8 cellular contexts compared by ENCODE assay signal in the genomic region with DNA sequence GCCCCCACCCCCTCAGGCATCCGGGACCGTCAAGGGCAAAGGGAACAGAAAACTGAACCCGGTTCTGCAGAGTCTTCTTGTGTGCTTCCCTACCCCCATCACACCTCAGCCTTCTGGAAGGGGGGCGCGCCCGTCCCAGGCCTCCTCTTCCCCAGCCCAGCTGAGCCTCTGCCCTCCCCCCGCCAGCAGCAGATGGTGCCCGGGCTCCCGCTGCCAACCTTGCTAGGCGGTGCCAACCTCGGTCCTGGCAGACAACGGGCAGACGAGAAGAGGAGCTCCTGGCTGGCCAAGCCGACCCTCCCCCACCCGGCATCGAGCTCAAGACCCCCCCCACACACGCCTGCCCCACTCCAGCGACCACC. TPM values are rescaled to one million over a fixed set of nuclear protein-coding genes. Genes with fewer than 3 reads are reported as not detected.
DNase-seq lines count a peak whose midpoint lies in the region; ATAC-seq and TF ChIP-seq lines count a peak whose summit lies in the region.

No MANE protein-coding gene starts in this region.

- no peak overlapping the region for H3K27ac ChIP-seq in vagina

- no peak overlapping the region for H3K27ac Mint-ChIP-seq in activated naive CD8-positive, alpha-beta T cell
- no peak overlapping the region for H3K27ac Mint-ChIP-seq in activated naive CD8-positive, alpha-beta T cell treated with anti-CD3 and anti-CD28 coated beads for 36 hours
- no peak overlapping the region for H3K27ac Mint-ChIP-seq in T-cell

- no peaks in the 10 kb centered on the region for H3K36me3 ChIP-seq in vagina

- ATAC-seq in T-cell (replicated peaks in 1 of 4) (no peak), left colon (peak; percentile 13), GM19351 (IDR thresholded peaks at IDR 0.05; ENCODE audit: unreplicated experiment) (no peak), HG03108 (IDR thresholded peaks at IDR 0.05; ENCODE audit: unreplicated experiment) (no peak)

- H3K9me3 ChIP-seq in vagina, result no peaks in the 10 kb centered on the region

- H3K36me3 Mint-ChIP-seq in activated naive CD8-positive, alpha-beta T cell, result peaks cover 2% of the 10 kb centered on the region
- peaks cover 4% of the 10 kb centered on the region for H3K36me3 Mint-ChIP-seq in activated naive CD8-positive, alpha-beta T cell treated with anti-CD3 and anti-CD28 coated beads for 36 hours
- peaks cover 4% of the 10 kb centered on the region for H3K36me3 Mint-ChIP-seq in T-cell

- H3K4me3 Mint-ChIP-seq in activated naive CD8-positive, alpha-beta T cell, result peak overlapping the region; percentile 91
- no peak overlapping the region for H3K4me3 Mint-ChIP-seq in activated naive CD8-positive, alpha-beta T cell treated with anti-CD3 and anti-CD28 coated beads for 36 hours
- H3K4me3 Mint-ChIP-seq in T-cell, result peak overlapping the region; percentile 46 to 95 (median 58)

- TF ChIP-seq CTCF in vagina (IDR thresholded peaks at IDR 0.05) (no peak), GM20000 (IDR thresholded peaks at IDR 0.05; ENCODE audit: extremely low read depth, missing control alignments) (no peak)

- intact Hi-C loops in left colon (cut with DNase I, micrococcal nuclease) (no loop called here), vagina (cut with DNase I) (loop anchor here (5.0 kb wide), 1 partner anchor 35 kb away; no protein-coding TSS in a partner anchor)

- peaks cover 22% of the 10 kb centered on the region for H3K27me3 Mint-ChIP-seq in activated naive CD8-positive, alpha-beta T cell
- peaks cover 67% of the 10 kb centered on the region for H3K27me3 Mint-ChIP-seq in activated naive CD8-positive, alpha-beta T cell treated with anti-CD3 and anti-CD28 coated beads for 36 hours
- H3K27me3 Mint-ChIP-seq in T-cell, result peaks cover 28 to 59% of the 10 kb centered on the region in 2 donors

- H3K4me1 Mint-ChIP-seq in activated naive CD8-positive, alpha-beta T cell (ENCODE audit: low read depth), result peaks cover 54% of the 10 kb centered on the region
- H3K4me1 Mint-ChIP-seq in activated naive CD8-positive, alpha-beta T cell treated with anti-CD3 and anti-CD28 coated beads for 36 hours, result peaks cover 47% of the 10 kb centered on the region
- peaks cover 59 to 67% (median 60%) of the 10 kb centered on the region in 3 donors for H3K4me1 Mint-ChIP-seq in T-cell

- CTCF ChIA-PET in T-cell (lab: Charles Lee), result interaction anchor here (0.6 to 8.2 kb wide), 20 partner anchors 9 to 688 kb away, joined by 3 to 66 read pairs (median 4); a partner anchor contains a TSS

- H3K4me1 ChIP-seq in vagina, result peaks cover 66% of the 10 kb centered on the region

- TF ChIP-seq POLR2A in vagina (IDR thresholded peaks at IDR 0.05), result no peak

- H3K4me3 ChIP-seq in vagina, result peak overlapping the region; percentile 20 to 22

- peaks cover 15% of the 10 kb centered on the region for H3K27me3 ChIP-seq in vagina

- DNase-seq in activated naive CD8-positive, alpha-beta T cell treated with anti-CD3 and anti-CD28 coated beads for 36 hours, result no peak
- DNase-seq in T-cell, result no peak
- peak in 1 of 2 donors; percentile 63 for DNase-seq in left colon
- no peak for DNase-seq in vagina (ENCODE audit: extremely low spot score in 2 of 2)
- no peak for DNase-seq in GM20000 (ENCODE audit: low spot score)

- POLR2A ChIA-PET in T-cell (lab: Charles Lee), result no interaction called here

- no peaks in the 10 kb centered on the region for H3K9me3 Mint-ChIP-seq in activated naive CD8-positive, alpha-beta T cell (ENCODE audit: low read depth)
- no peaks in the 10 kb centered on the region for H3K9me3 Mint-ChIP-seq in activated naive CD8-positive, alpha-beta T cell treated with anti-CD3 and anti-CD28 coated beads for 36 hours
- no peaks in the 10 kb centered on the region for H3K9me3 Mint-ChIP-seq in T-cell

RNA-seq across cellular contexts. Expression of a gene that starts 8.7 kb away (rescaled TPM):
- 1 to 10 TPM; 2.0 to 2.6 TPM for total RNA-seq in activated naive CD8-positive, alpha-beta T cell treated with anti-CD3 and anti-CD28 coated beads for 36 hours
- total RNA-seq in T-cell, result 1 to 10 TPM; 1.3 to 4.9 (median 2.9) TPM
- total RNA-seq in left colon, result 1 to 10 TPM; 2.0 to 4.2 TPM
- total RNA-seq in vagina, result 0.74 TPM

RNA-seq across cellular contexts. Expression of a gene that starts 12.8 kb away (rescaled TPM):
- 100 to 1,000 TPM; 517 to 532 TPM for total RNA-seq in activated naive CD8-positive, alpha-beta T cell treated with anti-CD3 and anti-CD28 coated beads for 36 hours
- total RNA-seq in T-cell (10 to 100 TPM; 31.0 to 80.9 (median 55.6) TPM), left colon (10 to 100 TPM; 45.3 to 58.8 TPM), vagina (54.0 TPM)

RNA-seq across cellular contexts. Expression of a gene that starts 25.7 kb away (rescaled TPM):
- under 1 TPM; 0.19 to 0.26 TPM for total RNA-seq in activated naive CD8-positive, alpha-beta T cell treated with anti-CD3 and anti-CD28 coated beads for 36 hours
- total RNA-seq in T-cell (1 to 10 TPM in 2 of 5 donors, under 1 TPM in 2, not detected in 1; 0.49 to 4.5 (median 1.0) TPM), left colon (not detected), vagina (3.2 TPM)
